16 cellular contexts compared by ENCODE assay signal in genomic region chr2:41829011-41829500, GRCh38.
DNase-seq lines count a peak whose midpoint lies in the region; ATAC-seq, FAIRE-seq and TF ChIP-seq lines count a peak whose summit lies in the region.
"Had no signal": no experiment of that assay in that cellular context is flagged by ENCODE, and none has a peak within 500 bp of the region (broad histone marks: within the 10 kb centered on the region; RNA-seq: fewer than 3 reads in every experiment).

No MANE protein-coding gene starts in this region.

- no peak overlapping the region for H3K4me3 ChIP-seq in MM.1S (ENCODE audit: low read length)
- H3K4me3 ChIP-seq in K562: no peak overlapping the region

- intact Hi-C loops in K562 (cut with micrococcal nuclease): no loop called here

- in situ Hi-C loops in ACHN (cut with HindIII; ENCODE audit: low pct_ligation_motif_present, low pct_unique_long_range_greater_than_20kb, low sequenced_read_pairs) (no loop called here), K562 (cut with MboI) (no loop called here)

- no peak overlapping the region for H3K27ac ChIP-seq in MM.1S (ENCODE audit: low read length)
- H3K27ac ChIP-seq in K562 (ENCODE audit: extremely low read depth, low read depth, low read length): no peak overlapping the region
- no peak overlapping the region for H3K27ac ChIP-seq in substantia nigra (ENCODE audit: low read depth, low read length, poor library complexity, severe bottlenecking)
- H3K27ac ChIP-seq: C4-2B had no signal

- H3K79me2 ChIP-seq in MM.1S (ENCODE audit: low read length) (no peaks in the 10 kb centered on the region), K562 (ENCODE audit: control insufficient read depth, insufficient read depth, low read length) (no peaks in the 10 kb centered on the region)

- ATAC-seq in K562 (no peak), GM21423 (IDR thresholded peaks at IDR 0.05; ENCODE audit: unreplicated experiment) (no peak), HG02973 (IDR thresholded peaks at IDR 0.05; ENCODE audit: unreplicated experiment) (no peak), HG02623 (IDR thresholded peaks at IDR 0.05; ENCODE audit: unreplicated experiment) (no peak)
- ATAC-seq: Panc1, Right ventricle myocardium inferior had no signal

- peak; percentile 42 for DNase-seq in ACHN
- peak; percentile 30 for DNase-seq in MM.1S
- no peak for DNase-seq in K562 (ENCODE audit: extremely low read depth in 1 of 4, low spot score in 3 of 4)
- DNase-seq in myocyte (ENCODE audit: low read depth): peak; percentile 13
- DNase-seq in substantia nigra (lab: John Stamatoyannopoulos, UW): no peak
- DNase-seq: EL, H7, NCI-H1436, NCI-H2081, NCI-H524 had no signal

- H3K9ac ChIP-seq in MM.1S (ENCODE audit: low read length) (no peak overlapping the region), K562 (ENCODE audit: insufficient read depth in 1 of 2, low read depth in 2 of 2, low read length in 2 of 2) (no peak overlapping the region)

- H3F3A ChIP-seq in MM.1S (ENCODE audit: insufficient read depth, low read length): no peaks in the 10 kb centered on the region

- H3K9me3 ChIP-seq in MM.1S (replicated peaks; ENCODE audit: insufficient read depth, low read length): no peaks in the 10 kb centered on the region
- H3K9me3 ChIP-seq in K562 (replicated peaks; ENCODE audit: control insufficient read depth, insufficient read depth, low read depth, low read length): no peaks in the 10 kb centered on the region

- WGBS in K562 (ENCODE audit: insufficient coverage, low coverage, missing lambda C conversion rate): 0% methylated on average over 1 of the region's 1 CpG

- FAIRE-seq in K562 (lab: Jason Lieb, UNC): no peak

- H3K4me1 ChIP-seq in MM.1S (ENCODE audit: low read length) (no peaks in the 10 kb centered on the region), K562 (replicated peaks in 1 of 2; ENCODE audit: control insufficient read depth in 2 of 2, insufficient read depth in 2 of 2, low read length in 2 of 2) (peaks cover 0 to 9% of the 10 kb centered on the region in 2 experiments; a peak in 2 of 5 replicates)

- TF ChIP-seq CTCF in MM.1S (IDR thresholded peaks at IDR 0.05; ENCODE audit: low read length) (no peak), K562 (IDR thresholded peaks at IDR 0.05 in 2 of 3, conservative IDR thresholded peaks at IDR 0.05 in 1 of 3; ENCODE audit: insufficient read depth in 2 of 3, low read depth in 1 of 3, low read length in 3 of 3) (no peak)

- H3K36me3 ChIP-seq in MM.1S (replicated peaks; ENCODE audit: insufficient read depth, low read length): no peaks in the 10 kb centered on the region
- no peaks in the 10 kb centered on the region for H3K36me3 ChIP-seq in K562 (ENCODE audit: control insufficient read depth, insufficient read depth, low read length)

- POLR2A ChIA-PET in K562 (lab: Yijun Ruan, JAX): no interaction called here

- H3K9me2 ChIP-seq in MM.1S (replicated peaks; ENCODE audit: insufficient read depth, low read length): no peaks in the 10 kb centered on the region

- H3K4me2 ChIP-seq in MM.1S (ENCODE audit: low read depth, low read length): no peak overlapping the region
- H3K4me2 ChIP-seq in K562 (ENCODE audit: insufficient read depth, low read length): no peak overlapping the region

- TF ChIP-seq RAD21 in K562 (CRISPR knock-in tag; conservative IDR thresholded peaks at IDR 0.05 in 1 of 2, IDR thresholded peaks at IDR 0.05 in 1 of 2): no peak

- TF ChIP-seq EP300 in K562 (IDR thresholded peaks at IDR 0.05; ENCODE audit: low read length): no peak

- no peaks in the 10 kb centered on the region for H3K9me1 ChIP-seq in K562 (ENCODE audit: control insufficient read depth, insufficient read depth, low read length)

- no peak for TF ChIP-seq POLR2A in K562 (conservative IDR thresholded peaks at IDR 0.05)

- H4K20me1 ChIP-seq in MM.1S (ENCODE audit: insufficient read depth, low read length) (no peaks in the 10 kb centered on the region), K562 (replicated peaks; ENCODE audit: control insufficient read depth, insufficient read depth, low read length) (no peaks in the 10 kb centered on the region)

- CTCF ChIA-PET in K562 (lab: Yijun Ruan, JAX; ENCODE audit: low intra/inter-chr PET ratio): no interaction called here

- no TSS peak for BruUV-seq in K562 (replicated peaks; lab: Mats Ljungman, UMichigan)

- H3K27me3 ChIP-seq in MM.1S (replicated peaks; ENCODE audit: insufficient read depth, low read length): no peaks in the 10 kb centered on the region
- no peaks in the 10 kb centered on the region for H3K27me3 ChIP-seq in K562 (ENCODE audit: control insufficient read depth in 2 of 2, insufficient read depth in 2 of 2, low read length in 2 of 2)

- H2AFZ ChIP-seq in MM.1S (ENCODE audit: low read length) (no peak overlapping the region), K562 (ENCODE audit: low read depth, low read length) (no peak overlapping the region)

TF ChIP-seq in K562, 482 proteins besides CTCF, POLR2A, EP300 and RAD21:
- TF ChIP-seq NCOR1 (IDR thresholded peaks at IDR 0.05): no peak
- TF ChIP-seq FOSL1 (tag; conservative IDR thresholded peaks at IDR 0.05): peak; percentile 36
- TF ChIP-seq THRB (CRISPR knock-in tag; conservative IDR thresholded peaks at IDR 0.05): no peak

Comparison
In these comparisons a context has a peak if more than half of its experiments do, and no peak if none do; other contexts are left out.
1. DNase-seq: peak in ACHN (single experiment), MM.1S (single experiment) and myocyte (single experiment); none in K562 (0 of 4) and substantia nigra (0 of 49).